ENCODE assay signal across 8 cellular contexts in genomic region chr14:105474478-105475268, GRCh38.
A peak's percentile ranks its signal among the peaks of the same experiment; 100 is the strongest.
DNase-seq lines count a peak whose midpoint lies in the region; ATAC-seq, FAIRE-seq and TF ChIP-seq lines count a peak whose summit lies in the region.

A gene with protein sequence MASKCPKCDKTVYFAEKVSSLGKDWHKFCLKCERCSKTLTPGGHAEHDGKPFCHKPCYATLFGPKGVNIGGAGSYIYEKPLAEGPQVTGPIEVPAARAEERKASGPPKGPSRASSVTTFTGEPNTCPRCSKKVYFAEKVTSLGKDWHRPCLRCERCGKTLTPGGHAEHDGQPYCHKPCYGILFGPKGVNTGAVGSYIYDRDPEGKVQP (plus strand): TSS chr14:105474821. CDS start chr14:105474863, 42 bp downstream.

- H3K9me2 ChIP-seq in DOHH2 (replicated peaks; ENCODE audit: control insufficient read depth, low read length): no peaks in the 10 kb centered on the region

- ATAC-seq in HG03095 (IDR thresholded peaks at IDR 0.05; ENCODE audit: unreplicated experiment): no peak

- DNase-seq in HuH-7.5 (ENCODE audit: low spot score) (peak; percentile 94), WERI-Rb-1 (peak; percentile 50), erythroblast (lab: John Stamatoyannopoulos, UW) (peak; percentile 52 to 71), urothelium cell line (ENCODE audit: low spot score) (peak; percentile 84), Kasumi-1 (lab: John Stamatoyannopoulos, UW) (no peak)

- peak within 1 kb of the TSS; percentile 79 for H3K4me2 ChIP-seq in DOHH2 (ENCODE audit: low read length)

- no peaks in the 10 kb centered on the region for H3K9me3 ChIP-seq in DOHH2 (ENCODE audit: control insufficient read depth, insufficient read depth, low read length)
- no peaks in the 10 kb centered on the region for H3K9me3 ChIP-seq in WERI-Rb-1 (ENCODE audit: severe bottlenecking)
- H3K9me3 ChIP-seq in mucosa of stomach (ENCODE audit: control insufficient read depth, low read length): no peaks in the 10 kb centered on the region

- H3K79me2 ChIP-seq in DOHH2 (ENCODE audit: control insufficient read depth, low read length): no peaks in the 10 kb centered on the region

- H3K27me3 ChIP-seq in DOHH2 (ENCODE audit: control insufficient read depth, low read length): peaks cover 40% of the 10 kb centered on the region
- no peaks in the 10 kb centered on the region for H3K27me3 ChIP-seq in WERI-Rb-1 (ENCODE audit: insufficient read depth, low read depth, severe bottlenecking)
- peaks cover 7% of the 10 kb centered on the region for H3K27me3 ChIP-seq in mucosa of stomach (ENCODE audit: control insufficient read depth, insufficient read depth, low read length)

- peaks cover 6% of the 10 kb centered on the region; the same call in 1 of the 2 replicates for H3F3A ChIP-seq in DOHH2 (ENCODE audit: control insufficient read depth, insufficient read depth)

- TF ChIP-seq CTCF in DOHH2 (IDR thresholded peaks at IDR 0.05; ENCODE audit: low read depth, low read length, poor library complexity, severe bottlenecking) (no peak), WERI-Rb-1 (IDR thresholded peaks at IDR 0.05; ENCODE audit: low read depth, low read length) (no peak)

- H3K9ac ChIP-seq in mucosa of stomach (ENCODE audit: low read length): peak within 1 kb of the TSS; percentile 61

- peak within 1 kb of the TSS; percentile 67 for H3K4me3 ChIP-seq in DOHH2 (ENCODE audit: low read length)
- H3K4me3 ChIP-seq in WERI-Rb-1 (ENCODE audit: low read depth, low read length): peak within 1 kb of the TSS; percentile 61
- peak within 1 kb of the TSS; percentile 57 for H3K4me3 ChIP-seq in mucosa of stomach (ENCODE audit: low read length)

- H4K20me1 ChIP-seq in DOHH2 (ENCODE audit: control insufficient read depth, insufficient read depth, low read depth, low read length): no peaks in the 10 kb centered on the region

- no peak for TF ChIP-seq POLR2A in erythroblast (IDR thresholded peaks at IDR 0.05; ENCODE audit: low read length)

- H3K4me1 ChIP-seq in DOHH2 (ENCODE audit: control insufficient read depth, low read length) (peaks cover 28% of the 10 kb centered on the region), mucosa of stomach (ENCODE audit: control insufficient read depth, insufficient read depth, low read length) (peaks cover 49% of the 10 kb centered on the region)

- no peak within 1 kb of the TSS for H3K27ac ChIP-seq in DOHH2 (ENCODE audit: low read depth, low read length)
- H3K27ac ChIP-seq in WERI-Rb-1: peak within 1 kb of the TSS; percentile 93

- H3K36me3 ChIP-seq in DOHH2 (ENCODE audit: control insufficient read depth, low read length) (peaks cover 2% of the 10 kb centered on the region; the same call in 1 of the 2 replicates), WERI-Rb-1 (no peaks in the 10 kb centered on the region; the same call in none of the 2 replicates), mucosa of stomach (ENCODE audit: control insufficient read depth, insufficient read depth, low read length) (no peaks in the 10 kb centered on the region)

- no peak for FAIRE-seq in urothelium cell line (lab: Jason Lieb, UNC)

Comparison
In these comparisons a context has a peak if more than half of its experiments do, and no peak if none do; other contexts are left out.
1. DNase-seq: peak in HuH-7.5 (single experiment), WERI-Rb-1 (single experiment), erythroblast (2 of 2) and urothelium cell line (single experiment); none in Kasumi-1 (0 of 2).
2. Peak in every context shown above with its lines, with median percentiles within 50 percentile points of each other: H3K4me3 ChIP-seq.